10 cellular contexts compared by ENCODE assay signal in the genomic region with DNA sequence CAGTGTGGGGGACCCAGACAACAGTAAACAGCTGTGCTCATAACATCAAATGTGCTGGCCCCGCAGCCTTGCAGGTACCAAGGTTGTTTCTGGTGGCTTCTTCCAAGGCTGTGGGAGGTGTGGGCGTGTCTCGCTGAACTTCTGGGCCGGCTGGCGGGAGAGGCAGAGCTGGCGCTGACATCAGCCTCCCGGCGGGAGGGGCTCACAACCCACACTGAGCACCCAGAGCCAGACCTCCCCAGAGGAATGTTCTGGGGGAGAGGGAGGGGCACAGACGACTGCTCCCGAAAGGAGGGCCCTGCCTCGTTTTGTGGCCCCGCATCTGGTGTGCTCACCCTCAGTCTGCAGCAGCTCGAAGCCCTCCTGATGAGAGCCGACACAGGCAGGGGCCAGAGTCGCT. TPM values are rescaled to one million over a fixed set of nuclear protein-coding genes. Genes with fewer than 3 reads are reported as not detected.
DNase-seq lines count a peak whose midpoint lies in the region; ATAC-seq and TF ChIP-seq lines count a peak whose summit lies in the region.
"Had no signal": no experiment of that assay in that cellular context is flagged by ENCODE, and none has a peak within 500 bp of the region (broad histone marks: within the 10 kb centered on the region; RNA-seq: fewer than 3 reads in every experiment).

No MANE protein-coding gene starts in this region.

- 29% methylated on average over 13 to 15 of the region's 15 CpGs for WGBS in GM23248 (ENCODE audit: low coverage in 1 of 2, low lambda C conversion rate in 2 of 2, missing lambda C conversion rate in 2 of 2), 2 experiments

- H3F3A ChIP-seq in GM23248 (ENCODE audit: insufficient read depth) = no peaks in the 10 kb centered on the region

- ATAC-seq in left lobe of liver = peak; percentile 17
- ATAC-seq in HG02588 (IDR thresholded peaks at IDR 0.05; ENCODE audit: unreplicated experiment) = no peak
- ATAC-seq in HG02885 (IDR thresholded peaks at IDR 0.05; ENCODE audit: poor library complexity, unreplicated experiment) = no peak

- intact Hi-C loops in uterus (cut with DNase I; ENCODE audit: low total_unique reads) = no loop called here

- no peak overlapping the region for H3K4me2 ChIP-seq in GM23248 (ENCODE audit: unreplicated experiment)
- H3K4me2 ChIP-seq: neural progenitor cell had no signal

- H3K9me3 ChIP-seq in uterus (no peaks in the 10 kb centered on the region), GM23248 (ENCODE audit: low read depth) (no peaks in the 10 kb centered on the region)

- no peaks in the 10 kb centered on the region for H3K27me3 ChIP-seq in uterus
- H3K27me3 ChIP-seq in GM23248 (replicated peaks; ENCODE audit: insufficient read depth) = peaks cover 4% of the 10 kb centered on the region; the same call in 1 of the 2 replicates
- H3K27me3 ChIP-seq: neural progenitor cell had no signal

- TF ChIP-seq CTCF in VCaP (conservative IDR thresholded peaks at IDR 0.05) = no peak
- no peak for TF ChIP-seq CTCF in uterus (IDR thresholded peaks at IDR 0.05)

- H2AFZ ChIP-seq in GM23248 = no peak overlapping the region
- H2AFZ ChIP-seq: neural progenitor cell had no signal

- DNase-seq in stimulated activated CD4-positive, alpha-beta T cell treated with anti-CD3 and anti-CD28 coated beads, Interleukin-2, amount 100 ng/mL, for 4 hours (ENCODE audit: low read depth) = peak; percentile 35
- no peak for DNase-seq in stimulated activated CD4-positive, alpha-beta T cell treated with anti-CD3 and anti-CD28 coated beads, Interleukin-12 subunit alpha, Interleukin-12 subunit beta, amount 100 ng/mL, for 4 hours
- no peak for DNase-seq in left lobe of liver (ENCODE audit: low spot score)
- peak; percentile 70 to 73 for DNase-seq in uterus
- no peak for DNase-seq in GM23248
- DNase-seq: central memory CD4-positive, alpha-beta T cell had no signal

- TF ChIP-seq POLR2A in uterus (IDR thresholded peaks at IDR 0.05) = no peak

- no peak overlapping the region for H3K4me3 ChIP-seq in uterus
- no peak overlapping the region for H3K4me3 ChIP-seq in GM23248
- H3K4me3 ChIP-seq: neural progenitor cell had no signal

- H3K9me2 ChIP-seq in GM23248 (ENCODE audit: insufficient read depth) = no peaks in the 10 kb centered on the region

- no peaks in the 10 kb centered on the region for H3K79me2 ChIP-seq in GM23248 (ENCODE audit: insufficient read depth)

- H3K4me1 ChIP-seq in uterus (no peaks in the 10 kb centered on the region), GM23248 (ENCODE audit: insufficient read depth) (no peaks in the 10 kb centered on the region)

- in situ Hi-C loops in GM23248 (cut with MboI) = no loop called here

- H3K27ac ChIP-seq in VCaP = peak overlapping the region; percentile 59
- peak overlapping the region; percentile 22 to 80 for H3K27ac ChIP-seq in uterus
- H3K27ac ChIP-seq in GM23248 = no peak overlapping the region
- H3K27ac ChIP-seq: neural progenitor cell had no signal

- no peaks in the 10 kb centered on the region for H4K20me1 ChIP-seq in GM23248 (ENCODE audit: insufficient read depth)

- no peak overlapping the region for H3K9ac ChIP-seq in GM23248
- H3K9ac ChIP-seq: neural progenitor cell had no signal

- H3K36me3 ChIP-seq in uterus (no peaks in the 10 kb centered on the region), GM23248 (ENCODE audit: low read depth) (no peaks in the 10 kb centered on the region)
- H3K36me3 ChIP-seq: neural progenitor cell had no signal

RNA-seq across cellular contexts. Expression of a gene that starts 6.9 kb away (rescaled TPM):
- total RNA-seq in left lobe of liver (56.5 TPM), uterus (10 to 100 TPM in 3 of 4 donors, 1 to 10 TPM in 1; 4.6 to 49.8 (median 15.8) TPM)
- 1.6 and 1.9 TPM in 2 replicates for total RNA-seq in GM23248 (2014; rRNA removed; shearing (Covaris generic))
- polyA plus RNA-seq in GM23248 (2016; fragmentation: Nextera tagmentation; extraction: Ambion mirVana) = 0.46 and 0.75 TPM in 2 replicates

Comparison
In these comparisons a context has a peak if more than half of its experiments do, and no peak if none do; other contexts are left out.
1. DNase-seq: peak in stimulated activated CD4-positive, alpha-beta T cell treated with anti-CD3 and anti-CD28 coated beads, Interleukin-2, amount 100 ng/mL, for 4 hours (single experiment) and uterus (2 of 2); none in stimulated activated CD4-positive, alpha-beta T cell treated with anti-CD3 and anti-CD28 coated beads, Interleukin-12 subunit alpha, Interleukin-12 subunit beta, amount 100 ng/mL, for 4 hours (single experiment), left lobe of liver (single experiment) and GM23248 (single experiment).